ENCODE assay signal across 8 cellular contexts in genomic region chr12:51864701-51865469, GRCh38. TPM values are rescaled to one million over a fixed set of nuclear protein-coding genes. Genes with fewer than 3 reads are reported as not detected.
DNase-seq lines count a peak whose midpoint lies in the region; ATAC-seq and TF ChIP-seq lines count a peak whose summit lies in the region.

No MANE protein-coding gene starts in this region.

- no peak for DNase-seq in natural killer cell
- DNase-seq in natural killer cell treated with Interleukin-12 subunit alpha and Interleukin-12 subunit beta and Interleukin-15 and Interleukin-18, amount 100 ng/mL, for 72 hours (ENCODE audit: low spot score) = no peak
- DNase-seq in brain microvascular endothelial cell = no peak
- DNase-seq in mesothelial cell of epicardium (ENCODE audit: low spot score in 2 of 2, unreplicated experiment in 2 of 2) = no peak
- no peak for DNase-seq in vagina (ENCODE audit: extremely low spot score in 2 of 2)
- DNase-seq in NOMO-1 treated with dmso at 0.1 percent for 144 hours (lab: John Stamatoyannopoulos, UW; ENCODE audit: unreplicated experiment) = no peak
- no peak for DNase-seq in occipital lobe (lab: John Stamatoyannopoulos, UW)
- DNase-seq in Calu3 = no peak

- H3K36me3 ChIP-seq in brain microvascular endothelial cell (replicated peaks) (no peaks in the 10 kb centered on the region), vagina (no peaks in the 10 kb centered on the region)

- H3K27me3 ChIP-seq in brain microvascular endothelial cell (replicated peaks) (peaks cover 29% of the 10 kb centered on the region), vagina (no peaks in the 10 kb centered on the region)

- H3K4me1 Mint-ChIP-seq in natural killer cell (peaks cover 0 to 14% of the 10 kb centered on the region in 2 donors), mesothelial cell of epicardium (peaks cover 48% of the 10 kb centered on the region), Calu3 (ENCODE audit: low read depth, unreplicated experiment) (no peaks in the 10 kb centered on the region)
- peaks cover 4 to 5% of the 10 kb centered on the region in 2 donors for H3K4me1 Mint-ChIP-seq in natural killer cell treated with Interleukin-12 subunit alpha and Interleukin-12 subunit beta and Interleukin-15 and Interleukin-18, amount 100 ng/mL, for 72 hours (ENCODE audit: low read depth in 2 of 2)

- intact Hi-C loops in natural killer cell (cut with micrococcal nuclease) = no loop called here
- intact Hi-C loops in vagina (cut with DNase I) = no loop called here
- intact Hi-C loops in Calu3 (cut with micrococcal nuclease; ENCODE audit: unreplicated experiment) = no loop called here

- H3K9me3 ChIP-seq in vagina = no peaks in the 10 kb centered on the region

- BruUV-seq in Calu3 (replicated peaks; lab: Mats Ljungman, UMichigan) = no TSS peak

- H3K27me3 Mint-ChIP-seq in natural killer cell (ENCODE audit: low read depth in 2 of 2) = peaks cover 45 to 60% of the 10 kb centered on the region in 2 donors
- peaks cover 34 to 54% of the 10 kb centered on the region in 2 donors for H3K27me3 Mint-ChIP-seq in natural killer cell treated with Interleukin-12 subunit alpha and Interleukin-12 subunit beta and Interleukin-15 and Interleukin-18, amount 100 ng/mL, for 72 hours
- peaks cover 27% of the 10 kb centered on the region for H3K27me3 Mint-ChIP-seq in mesothelial cell of epicardium (ENCODE audit: low read depth)
- peaks cover 51% of the 10 kb centered on the region for H3K27me3 Mint-ChIP-seq in Calu3 (ENCODE audit: unreplicated experiment)

- TF ChIP-seq POLR2A in vagina (IDR thresholded peaks at IDR 0.05) = no peak

- no peak overlapping the region for H3K27ac Mint-ChIP-seq in natural killer cell
- no peak overlapping the region for H3K27ac Mint-ChIP-seq in natural killer cell treated with Interleukin-12 subunit alpha and Interleukin-12 subunit beta and Interleukin-15 and Interleukin-18, amount 100 ng/mL, for 72 hours
- peak overlapping the region; percentile 39 for H3K27ac Mint-ChIP-seq in mesothelial cell of epicardium
- no peak overlapping the region for H3K27ac Mint-ChIP-seq in Calu3 (ENCODE audit: unreplicated experiment)

- no peaks in the 10 kb centered on the region for H3K9me3 Mint-ChIP-seq in natural killer cell
- H3K9me3 Mint-ChIP-seq in natural killer cell treated with Interleukin-12 subunit alpha and Interleukin-12 subunit beta and Interleukin-15 and Interleukin-18, amount 100 ng/mL, for 72 hours = no peaks in the 10 kb centered on the region
- no peaks in the 10 kb centered on the region for H3K9me3 Mint-ChIP-seq in mesothelial cell of epicardium
- no peaks in the 10 kb centered on the region for H3K9me3 Mint-ChIP-seq in Calu3 (ENCODE audit: low read depth, unreplicated experiment)

- H3K27ac ChIP-seq in brain microvascular endothelial cell (no peak overlapping the region), vagina (peak overlapping the region; percentile 2)

- peak overlapping the region; percentile 52 for H3K4me3 ChIP-seq in brain microvascular endothelial cell (ENCODE audit: low read depth, low read length)
- peak overlapping the region; percentile 34 to 37 for H3K4me3 ChIP-seq in vagina

- CTCF ChIA-PET in Calu3 (lab: Charles Lee) = no interaction called here

- in situ Hi-C loops in brain microvascular endothelial cell (cut with HindIII; ENCODE audit: low pct_ligation_motif_present, low sequenced_read_pairs) = no loop called here

- H3K4me3 Mint-ChIP-seq in natural killer cell = peak overlapping the region; percentile 28
- H3K4me3 Mint-ChIP-seq in natural killer cell treated with Interleukin-12 subunit alpha and Interleukin-12 subunit beta and Interleukin-15 and Interleukin-18, amount 100 ng/mL, for 72 hours = no peak overlapping the region
- peak overlapping the region; percentile 66 for H3K4me3 Mint-ChIP-seq in mesothelial cell of epicardium
- H3K4me3 Mint-ChIP-seq in Calu3 (ENCODE audit: low read depth, unreplicated experiment) = no peak overlapping the region

- ATAC-seq in natural killer cell = no peak
- ATAC-seq in natural killer cell treated with Interleukin-12 subunit alpha and Interleukin-12 subunit beta and Interleukin-15 and Interleukin-18, amount 100 ng/mL, for 72 hours = no peak

- H3K36me3 Mint-ChIP-seq in natural killer cell (no peaks in the 10 kb centered on the region), mesothelial cell of epicardium (no peaks in the 10 kb centered on the region), Calu3 (ENCODE audit: insufficient read depth, unreplicated experiment) (no peaks in the 10 kb centered on the region)
- H3K36me3 Mint-ChIP-seq in natural killer cell treated with Interleukin-12 subunit alpha and Interleukin-12 subunit beta and Interleukin-15 and Interleukin-18, amount 100 ng/mL, for 72 hours = no peaks in the 10 kb centered on the region

- H3K4me1 ChIP-seq in vagina = peaks cover 38% of the 10 kb centered on the region

- no peak for TF ChIP-seq CTCF in natural killer cell (IDR thresholded peaks at IDR 0.05)
- no peak for TF ChIP-seq CTCF in brain microvascular endothelial cell (IDR thresholded peaks at IDR 0.05; ENCODE audit: low read depth, low read length, missing control alignments)
- no peak for TF ChIP-seq CTCF in mesothelial cell of epicardium (IDR thresholded peaks at IDR 0.05; ENCODE audit: unreplicated experiment)
- TF ChIP-seq CTCF in vagina (IDR thresholded peaks at IDR 0.05) = no peak
- no peak for TF ChIP-seq CTCF in Calu3 (IDR thresholded peaks at IDR 0.05; ENCODE audit: unreplicated experiment)

RNA-seq across cellular contexts. Expression of gene FIGNL2, which starts 16.4 kb away (rescaled TPM):
- 1 to 10 TPM; 1.4 to 1.6 (median 1.5) TPM for total RNA-seq in natural killer cell
- total RNA-seq in natural killer cell treated with Interleukin-12 subunit alpha and Interleukin-12 subunit beta and Interleukin-15 and Interleukin-18, amount 100 ng/mL, for 72 hours = under 1 TPM; 0.40 to 0.78 TPM
- 4.8 to 5.2 TPM (median 5.2 TPM) in 3 replicates for total RNA-seq in mesothelial cell of epicardium
- total RNA-seq in vagina = not detected
- total RNA-seq in occipital lobe = 0.47 TPM
- not detected in 2 replicates for total RNA-seq in Calu3 (2022)

RNA-seq across cellular contexts. Expression of gene ANKRD33, which starts 23.0 kb away (rescaled TPM):
- not detected for total RNA-seq in natural killer cell
- total RNA-seq in natural killer cell treated with Interleukin-12 subunit alpha and Interleukin-12 subunit beta and Interleukin-15 and Interleukin-18, amount 100 ng/mL, for 72 hours = not detected
- 0.18 to 0.27 TPM (median 0.22 TPM) in 3 replicates for total RNA-seq in mesothelial cell of epicardium
- total RNA-seq in vagina = not detected
- not detected for total RNA-seq in occipital lobe
- total RNA-seq in Calu3 (2022) = not detected in 2 replicates

RNA-seq across cellular contexts. Expression of gene ACVRL1, which starts 42.4 kb away (rescaled TPM):
- total RNA-seq in natural killer cell (under 1 TPM in 1 of 3 donors, not detected in 2; 0.57 TPM), mesothelial cell of epicardium (0.16 TPM in 1 of 3 replicates, not detected in the others), vagina (115 TPM), occipital lobe (11.5 TPM), Calu3 (2022) (0.44 TPM in 1 of 2 replicates, not detected in the other)
- total RNA-seq in natural killer cell treated with Interleukin-12 subunit alpha and Interleukin-12 subunit beta and Interleukin-15 and Interleukin-18, amount 100 ng/mL, for 72 hours = not detected

Comparison
In these comparisons a context has a peak if more than half of its experiments do, and no peak if none do; other contexts are left out.
1. H3K4me3 Mint-ChIP-seq: peak in natural killer cell (single experiment) and mesothelial cell of epicardium (single experiment); none in natural killer cell treated with Interleukin-12 subunit alpha and Interleukin-12 subunit beta and Interleukin-15 and Interleukin-18, amount 100 ng/mL, for 72 hours (single experiment) and Calu3 (single experiment).